Comparison of ENCODE assay signal across 1 cellular context in the genomic region with DNA sequence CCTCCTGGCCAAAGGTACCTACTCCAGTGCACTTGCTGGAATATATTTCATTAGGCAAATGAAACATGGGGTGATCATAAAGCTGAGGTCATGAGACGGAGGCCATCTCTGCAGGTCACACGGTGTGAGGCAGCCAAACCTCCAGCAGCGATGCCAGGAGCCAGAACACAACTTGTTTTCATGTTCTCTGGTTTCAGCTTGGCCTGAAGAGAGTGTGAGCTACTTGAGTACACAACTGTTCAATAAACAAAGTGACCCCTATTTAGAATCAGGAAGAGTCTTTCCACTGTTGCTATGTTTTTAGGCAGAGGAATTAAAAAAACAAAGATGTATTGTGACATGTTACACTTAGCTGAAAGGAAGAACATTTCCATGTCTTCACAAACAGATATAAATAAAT.
TF ChIP-seq lines count a peak whose summit lies in the region.

No MANE protein-coding gene starts in this region.

TF ChIP-seq in GM23338, 12 proteins besides CTCF, POLR2A, EP300 and RAD21:
- TF ChIP-seq STAT1 (IDR thresholded peaks at IDR 0.05; ENCODE audit: unreplicated experiment) (no peak), POLR2AphosphoS5 (IDR thresholded peaks at IDR 0.05; ENCODE audit: low read depth) (no peak), EZH2phosphoT487 (IDR thresholded peaks at IDR 0.05; ENCODE audit: unreplicated experiment) (no peak), CREB1 (CRISPR knock-in tag; IDR thresholded peaks at IDR 0.05; ENCODE audit: low read depth) (no peak), JUNB (IDR thresholded peaks at IDR 0.05; ENCODE audit: unreplicated experiment) (no peak), ZNF331 (CRISPR knock-in tag; IDR thresholded peaks at IDR 0.05; ENCODE audit: low read depth) (no peak), NANOG (IDR thresholded peaks at IDR 0.05; ENCODE audit: borderline replicate concordance) (no peak)
- TF ChIP-seq, protein P1, sequence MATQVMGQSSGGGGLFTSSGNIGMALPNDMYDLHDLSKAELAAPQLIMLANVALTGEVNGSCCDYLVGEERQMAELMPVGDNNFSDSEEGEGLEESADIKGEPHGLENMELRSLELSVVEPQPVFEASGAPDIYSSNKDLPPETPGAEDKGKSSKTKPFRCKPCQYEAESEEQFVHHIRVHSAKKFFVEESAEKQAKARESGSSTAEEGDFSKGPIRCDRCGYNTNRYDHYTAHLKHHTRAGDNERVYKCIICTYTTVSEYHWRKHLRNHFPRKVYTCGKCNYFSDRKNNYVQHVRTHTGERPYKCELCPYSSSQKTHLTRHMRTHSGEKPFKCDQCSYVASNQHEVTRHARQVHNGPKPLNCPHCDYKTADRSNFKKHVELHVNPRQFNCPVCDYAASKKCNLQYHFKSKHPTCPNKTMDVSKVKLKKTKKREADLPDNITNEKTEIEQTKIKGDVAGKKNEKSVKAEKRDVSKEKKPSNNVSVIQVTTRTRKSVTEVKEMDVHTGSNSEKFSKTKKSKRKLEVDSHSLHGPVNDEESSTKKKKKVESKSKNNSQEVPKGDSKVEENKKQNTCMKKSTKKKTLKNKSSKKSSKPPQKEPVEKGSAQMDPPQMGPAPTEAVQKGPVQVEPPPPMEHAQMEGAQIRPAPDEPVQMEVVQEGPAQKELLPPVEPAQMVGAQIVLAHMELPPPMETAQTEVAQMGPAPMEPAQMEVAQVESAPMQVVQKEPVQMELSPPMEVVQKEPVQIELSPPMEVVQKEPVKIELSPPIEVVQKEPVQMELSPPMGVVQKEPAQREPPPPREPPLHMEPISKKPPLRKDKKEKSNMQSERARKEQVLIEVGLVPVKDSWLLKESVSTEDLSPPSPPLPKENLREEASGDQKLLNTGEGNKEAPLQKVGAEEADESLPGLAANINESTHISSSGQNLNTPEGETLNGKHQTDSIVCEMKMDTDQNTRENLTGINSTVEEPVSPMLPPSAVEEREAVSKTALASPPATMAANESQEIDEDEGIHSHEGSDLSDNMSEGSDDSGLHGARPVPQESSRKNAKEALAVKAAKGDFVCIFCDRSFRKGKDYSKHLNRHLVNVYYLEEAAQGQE (IDR thresholded peaks at IDR 0.05; ENCODE audit: unreplicated experiment) = no peak
- TF ChIP-seq, protein P2, sequence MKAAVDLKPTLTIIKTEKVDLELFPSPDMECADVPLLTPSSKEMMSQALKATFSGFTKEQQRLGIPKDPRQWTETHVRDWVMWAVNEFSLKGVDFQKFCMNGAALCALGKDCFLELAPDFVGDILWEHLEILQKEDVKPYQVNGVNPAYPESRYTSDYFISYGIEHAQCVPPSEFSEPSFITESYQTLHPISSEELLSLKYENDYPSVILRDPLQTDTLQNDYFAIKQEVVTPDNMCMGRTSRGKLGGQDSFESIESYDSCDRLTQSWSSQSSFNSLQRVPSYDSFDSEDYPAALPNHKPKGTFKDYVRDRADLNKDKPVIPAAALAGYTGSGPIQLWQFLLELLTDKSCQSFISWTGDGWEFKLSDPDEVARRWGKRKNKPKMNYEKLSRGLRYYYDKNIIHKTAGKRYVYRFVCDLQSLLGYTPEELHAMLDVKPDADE (IDR thresholded peaks at IDR 0.05) = no peak
